Comparison of ENCODE assay signal across 8 cellular contexts in genomic region chr19:53394974-53395839, GRCh38. TPM values are rescaled to one million over a fixed set of nuclear protein-coding genes. Genes with fewer than 3 reads are reported as not detected.
DNase-seq lines count a peak whose midpoint lies in the region; ATAC-seq, FAIRE-seq and TF ChIP-seq lines count a peak whose summit lies in the region.

TSS of gene ZNF765 (plus strand) at chr19:53395149. CDS start at chr19:53398016, 2,867 bp downstream.

- peak within 1 kb of the TSS; percentile 76 for H3K27ac ChIP-seq in BLaER1
- H3K27ac ChIP-seq in HepG2 (ENCODE audit: extremely low read length, insufficient read depth, low read length), result peak within 1 kb of the TSS; percentile 57

- peak; percentile 65 for TF ChIP-seq CTCF in HepG2 (CRISPR knock-in tag; IDR thresholded peaks at IDR 0.05)

- BruUV-seq in HepG2 (replicated peaks; lab: Mats Ljungman, UMichigan), result TSS peak; percentile 67

- no peaks in the 10 kb centered on the region for H3K27me3 Mint-ChIP-seq in activated CD4-positive, alpha-beta T cell treated with anti-CD3 and anti-CD28 coated beads, Interleukin-2, amount 10 ng/mL, durations not matched to agents 7 days and 5 days
- no peaks in the 10 kb centered on the region for H3K27me3 Mint-ChIP-seq in dendritic cell treated with granulocyte-macrophage colony-stimulating factor and Interleukin-4, amounts not matched to agents 40 ng/mL and 50 ng/mL, for 4 days

- peak; percentile 14 for FAIRE-seq in GM19239 (lab: Jason Lieb, UNC)
- FAIRE-seq in HepG2 (lab: Jason Lieb, UNC), result no peak

- H3K27me3 ChIP-seq in BLaER1, result no peaks in the 10 kb centered on the region
- no peaks in the 10 kb centered on the region for H3K27me3 ChIP-seq in HepG2 (ENCODE audit: control insufficient read depth in 1 of 2, insufficient read depth in 2 of 2, low read length in 2 of 2)

- CTCF ChIA-PET in activated CD4-positive, alpha-beta T cell treated with anti-CD3 and anti-CD28 coated beads, Interleukin-2, amount 10 ng/mL, durations not matched to agents 7 days and 5 days (lab: Charles Lee), result interaction anchor here (0.6 to 1.4 kb wide), 2 partner anchors 172 to 1106 kb away, joined by 3 to 4 read pairs; no protein-coding TSS in a partner anchor
- CTCF ChIA-PET in HepG2 (lab: Yijun Ruan, JAX; ENCODE audit: low intra/inter-chr PET ratio, low total read pairs), result interaction anchor here (0.8 kb wide), 1 partner anchor 200 kb away, joined by 3 read pairs; no protein-coding TSS in a partner anchor

- peaks cover 45% of the 10 kb centered on the region for H3K36me3 Mint-ChIP-seq in activated CD4-positive, alpha-beta T cell treated with anti-CD3 and anti-CD28 coated beads, Interleukin-2, amount 10 ng/mL, durations not matched to agents 7 days and 5 days (ENCODE audit: low read depth)
- peaks cover 50% of the 10 kb centered on the region for H3K36me3 Mint-ChIP-seq in dendritic cell treated with granulocyte-macrophage colony-stimulating factor and Interleukin-4, amounts not matched to agents 40 ng/mL and 50 ng/mL, for 4 days (ENCODE audit: low read depth)

- peaks cover 7% of the 10 kb centered on the region for H3K79me2 ChIP-seq in HepG2 (ENCODE audit: insufficient read depth, low read length)

- TF ChIP-seq EP300 in HepG2 (IDR thresholded peaks at IDR 0.05; ENCODE audit: low read depth in 2 of 2, low read length in 2 of 2) (no peak), HepG2 (CRISPR knock-in tag; IDR thresholded peaks at IDR 0.05; ENCODE audit: borderline replicate concordance) (no peak)

- in situ Hi-C loops in HepG2 (cut with HindIII; ENCODE audit: extremely low pct_ligation_motif_present, low pct_unique_long_range_greater_than_20kb), result no loop called here

- peak within 1 kb of the TSS; percentile 90 for H3K27ac Mint-ChIP-seq in activated CD4-positive, alpha-beta T cell treated with anti-CD3 and anti-CD28 coated beads, Interleukin-2, amount 10 ng/mL, durations not matched to agents 7 days and 5 days
- H3K27ac Mint-ChIP-seq in dendritic cell treated with granulocyte-macrophage colony-stimulating factor and Interleukin-4, amounts not matched to agents 40 ng/mL and 50 ng/mL, for 4 days, result peak within 1 kb of the TSS; percentile 86

- peak within 1 kb of the TSS; percentile 85 for H3K4me3 Mint-ChIP-seq in activated CD4-positive, alpha-beta T cell treated with anti-CD3 and anti-CD28 coated beads, Interleukin-2, amount 10 ng/mL, durations not matched to agents 7 days and 5 days
- H3K4me3 Mint-ChIP-seq in dendritic cell treated with granulocyte-macrophage colony-stimulating factor and Interleukin-4, amounts not matched to agents 40 ng/mL and 50 ng/mL, for 4 days, result peak within 1 kb of the TSS; percentile 91

- peaks cover 26% of the 10 kb centered on the region for H3K9me3 Mint-ChIP-seq in activated CD4-positive, alpha-beta T cell treated with anti-CD3 and anti-CD28 coated beads, Interleukin-2, amount 10 ng/mL, durations not matched to agents 7 days and 5 days
- peaks cover 48% of the 10 kb centered on the region for H3K9me3 Mint-ChIP-seq in dendritic cell treated with granulocyte-macrophage colony-stimulating factor and Interleukin-4, amounts not matched to agents 40 ng/mL and 50 ng/mL, for 4 days

- peak within 1 kb of the TSS; percentile 87 for H3K4me2 ChIP-seq in BLaER1
- H3K4me2 ChIP-seq in HepG2 (ENCODE audit: low read depth, low read length), result peak within 1 kb of the TSS; percentile 91

- H3K4me1 ChIP-seq in BLaER1 (peaks cover 29% of the 10 kb centered on the region), HepG2 (ENCODE audit: insufficient read depth, low read length) (peaks cover 18% of the 10 kb centered on the region)

- peak; percentile 60 to 80; a peak in 3 of 4 replicates for TF ChIP-seq POLR2A in HepG2 (IDR thresholded peaks at IDR 0.05; ENCODE audit: insufficient read depth in 1 of 2, low read depth in 2 of 2, low read length in 2 of 2)

- intact Hi-C loops in dendritic cell treated with granulocyte-macrophage colony-stimulating factor and Interleukin-4, amounts not matched to agents 40 ng/mL and 50 ng/mL, for 4 days (cut with micrococcal nuclease), result loop anchor here (1.0 to 5.0 kb wide), 3 partner anchors 62 to 200 kb away; partner anchors contain the start of gene ZNF845
- intact Hi-C loops in HepG2 (cut with micrococcal nuclease; ENCODE audit: unreplicated experiment), result no loop called here

- ATAC-seq in HG03460 (IDR thresholded peaks at IDR 0.05; ENCODE audit: unreplicated experiment) (peak; percentile 82), HepG2 (peak; percentile 97)

- H3K36me3 ChIP-seq in BLaER1, result peaks cover 32% of the 10 kb centered on the region
- H3K36me3 ChIP-seq in HepG2 (replicated peaks in 1 of 2; ENCODE audit: control insufficient read depth in 1 of 2, insufficient read depth in 2 of 2, low read length in 2 of 2), result peaks cover 2 to 12% of the 10 kb centered on the region in 2 experiments; a peak in 4 of 5 replicates

- H3K9ac ChIP-seq in BLaER1 (peak within 1 kb of the TSS; percentile 89), HepG2 (ENCODE audit: insufficient read depth, low read depth, low read length) (peak within 1 kb of the TSS; percentile 72)

- TF ChIP-seq RAD21 in HepG2 (CRISPR knock-in tag; IDR thresholded peaks at IDR 0.05), result no peak

- peaks cover 20% of the 10 kb centered on the region for H3K4me1 Mint-ChIP-seq in activated CD4-positive, alpha-beta T cell treated with anti-CD3 and anti-CD28 coated beads, Interleukin-2, amount 10 ng/mL, durations not matched to agents 7 days and 5 days
- peaks cover 21% of the 10 kb centered on the region for H3K4me1 Mint-ChIP-seq in dendritic cell treated with granulocyte-macrophage colony-stimulating factor and Interleukin-4, amounts not matched to agents 40 ng/mL and 50 ng/mL, for 4 days (ENCODE audit: low read depth)

- DNase-seq in GM19239 (ENCODE audit: insufficient read length, low spot score) (peak; percentile 79), NCI-H526 (lab: John Stamatoyannopoulos, UW) (peak; percentile 85 to 99), HepG2 (ENCODE audit: low spot score) (peak; percentile 79)
- DNase-seq in activated CD4-positive, alpha-beta T cell treated with anti-CD3 and anti-CD28 coated beads, Interleukin-2, amount 10 ng/mL, durations not matched to agents 7 days and 5 days, result peak; percentile 96
- DNase-seq in stimulated activated CD4-positive, alpha-beta T cell treated with anti-CD3 and anti-CD28 coated beads, Interleukin-2, amount 100 ng/mL, for 48 hours, result peak; percentile 95 to 98

- H4K20me1 ChIP-seq in BLaER1, result peaks cover 20% of the 10 kb centered on the region; the same call in 1 of the 2 replicates
- H4K20me1 ChIP-seq in HepG2 (ENCODE audit: insufficient read depth, low read length), result no peaks in the 10 kb centered on the region

- H3K4me3 ChIP-seq in BLaER1 (peak within 1 kb of the TSS; percentile 86), HepG2 (replicated peaks in 1 of 3; ENCODE audit: insufficient read depth in 1 of 3, low read depth in 2 of 3, low read length in 3 of 3) (peak within 1 kb of the TSS; percentile 79 to 85 (median 81))

- no peak within 1 kb of the TSS for H2AFZ ChIP-seq in HepG2 (ENCODE audit: low read length)

- WGBS in HepG2 (ENCODE audit: low lambda C conversion rate), result under 1% methylated on average over 56 of the region's 58 CpGs

- H3K9me3 ChIP-seq in BLaER1, result peaks cover 36% of the 10 kb centered on the region
- no peaks in the 10 kb centered on the region for H3K9me3 ChIP-seq in HepG2 (ENCODE audit: low read length)

- POLR2A ChIA-PET in activated CD4-positive, alpha-beta T cell treated with anti-CD3 and anti-CD28 coated beads, Interleukin-2, amount 10 ng/mL, durations not matched to agents 7 days and 5 days (lab: Charles Lee), result no interaction called here
- POLR2A ChIA-PET in HepG2 (lab: Yijun Ruan, JAX), result interaction anchor here (0.6 to 1.1 kb wide), 2 partner anchors 29 to 166 kb away, joined by 3 read pairs; no protein-coding TSS in a partner anchor

TF ChIP-seq in HepG2, 621 proteins besides CTCF, POLR2A, EP300 and RAD21 (continues in another document):
- TF ChIP-seq ZMYM4 (CRISPR knock-in tag; IDR thresholded peaks at IDR 0.05) (peak; percentile 72; the same call in 1 of the 2 replicates), SAP130 (CRISPR knock-in tag; IDR thresholded peaks at IDR 0.05; ENCODE audit: low read depth) (peak; percentile 85), MAF1 (CRISPR knock-in tag; IDR thresholded peaks at IDR 0.05; ENCODE audit: borderline replicate concordance) (0 out of 2 replicates have a peak, but pooled peaks have one; percentile 43), KDM5A (IDR thresholded peaks at IDR 0.05; ENCODE audit: borderline replicate concordance, low read length) (peak; percentile 57; the same call in 1 of the 2 replicates)

RNA-seq across cellular contexts. Expression of gene ZNF765, which starts in this region (rescaled TPM):
- 10 to 100 TPM; 13.8 to 14.0 TPM for total RNA-seq in activated CD4-positive, alpha-beta T cell treated with anti-CD3 and anti-CD28 coated beads, Interleukin-2, amount 10 ng/mL, durations not matched to agents 7 days and 5 days
- total RNA-seq in HepG2 (2016; rRNA removed; fragmentation: Illumina TruSeq; extraction: Trizol), result 14.5 and 21.9 TPM in 2 replicates
- 1.3 and 1.5 TPM in 2 replicates for total RNA-seq in HepG2 (2016; cell fraction: cytosol; rRNA removed; fragmentation: Illumina TruSeq; extraction: Trizol; ENCODE audit: low read depth)
- total RNA-seq in HepG2 (2016; cell fraction: insoluble cytoplasmic fraction; rRNA removed; fragmentation: Illumina TruSeq; extraction: Trizol), result 13.9 and 17.8 TPM in 2 replicates
- total RNA-seq in HepG2 (2016; cell fraction: membrane; rRNA removed; fragmentation: Illumina TruSeq; extraction: Trizol), result 5.3 and 6.0 TPM in 2 replicates
- total RNA-seq in HepG2 (2016; cell fraction: nucleus; rRNA removed; fragmentation: Illumina TruSeq; extraction: Trizol), result 14.6 and 16.6 TPM in 2 replicates
- polyA plus RNA-seq in HepG2 (2011; rRNA removed), result 5.0 and 6.1 TPM in 2 replicates
- polyA plus RNA-seq in HepG2 (2011; cell fraction: cytosol; rRNA removed), result 1.9 and 2.4 TPM in 2 replicates
- polyA plus RNA-seq in HepG2 (2011; cell fraction: nucleus; rRNA removed), result 14.9 and 16.5 TPM in 2 replicates
- 4.5 and 4.9 TPM in 2 replicates for polyA plus RNA-seq in HepG2 (2012)
- polyA plus RNA-seq in HepG2 (2016; cell fraction: cytosol; fragmentation: Illumina TruSeq; extraction: Trizol; ENCODE audit: low read depth), result 0.31 and 0.52 TPM in 2 replicates
- polyA plus RNA-seq in HepG2 (2016; cell fraction: insoluble cytoplasmic fraction; fragmentation: Illumina TruSeq; extraction: Trizol; ENCODE audit: low read depth), result 5.1 and 5.8 TPM in 2 replicates
- polyA plus RNA-seq in HepG2 (2016; cell fraction: membrane; fragmentation: Illumina TruSeq; extraction: Trizol; ENCODE audit: low read depth), result 1.0 TPM in 2 replicates
- polyA plus RNA-seq in HepG2 (2016; cell fraction: nucleus; fragmentation: Illumina TruSeq; extraction: Trizol; ENCODE audit: insufficient read depth, low read depth), result 9.1 and 9.4 TPM in 2 replicates
- 7.5 and 7.6 TPM in 2 replicates for polyA minus RNA-seq in HepG2 (2011; rRNA and poly(A)+ RNA removed; ENCODE audit: low replicate concordance)
- 4.0 and 4.8 TPM in 2 replicates for polyA minus RNA-seq in HepG2 (2011; cell fraction: cytosol; rRNA and poly(A)+ RNA removed)
- polyA minus RNA-seq in HepG2 (2011; cell fraction: nucleus; rRNA and poly(A)+ RNA removed), result 31.7 and 43.5 TPM in 2 replicates

Comparison
In these comparisons a context has a peak if more than half of its experiments do, and no peak if none do; other contexts are left out.
1. Peak in every context shown above with its lines: DNase-seq, ATAC-seq, H3K4me3 ChIP-seq and H3K27ac ChIP-seq.